ENCODE assay signal across 8 cellular contexts in the genomic region with DNA sequence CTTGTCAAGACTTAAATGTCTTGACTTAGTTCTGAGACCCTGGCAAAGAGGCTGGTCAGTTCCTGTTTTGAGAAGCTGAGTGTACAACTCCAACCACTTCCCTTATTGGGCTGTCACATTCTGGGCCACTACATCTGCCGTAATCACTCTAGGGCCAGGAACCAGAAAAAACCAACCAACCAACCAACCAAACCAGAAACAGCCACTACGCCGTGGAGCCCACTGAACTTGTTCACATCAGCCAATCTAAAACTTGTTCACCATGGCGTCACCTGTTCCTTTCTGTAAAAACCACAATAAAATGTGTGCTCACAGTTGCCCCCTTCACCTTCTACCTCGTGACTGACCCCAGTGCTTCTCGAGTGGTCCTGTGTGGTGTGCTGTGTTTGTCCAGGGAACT.
DNase-seq lines count a peak whose midpoint lies in the region; ATAC-seq and TF ChIP-seq lines count a peak whose summit lies in the region.

No MANE protein-coding gene starts in this region.

- no peak overlapping the region for H3K4me3 ChIP-seq in mammary epithelial cell (replicated peaks in 1 of 3; ENCODE audit: insufficient read depth in 1 of 3, low read depth in 2 of 3, low read length in 3 of 3)

- H3K4me1 ChIP-seq in mammary epithelial cell (ENCODE audit: insufficient read depth, low read length) = no peaks in the 10 kb centered on the region

- no peaks in the 10 kb centered on the region for H3K27me3 ChIP-seq in mammary epithelial cell (ENCODE audit: insufficient read depth, low read length)

- in situ Hi-C loops in mammary epithelial cell (cut with MboI; ENCODE audit: low sequenced_read_pairs in 2 of 2) = no loop called here

- 92% methylated on average over 5 of the region's 6 CpGs for WGBS in mammary epithelial cell (ENCODE audit: low coverage, missing lambda C conversion rate)

- H3K36me3 ChIP-seq in mammary epithelial cell (ENCODE audit: insufficient read depth, low read length) = no peaks in the 10 kb centered on the region

- no peaks in the 10 kb centered on the region for H3K79me2 ChIP-seq in mammary epithelial cell (ENCODE audit: insufficient read depth, low read length)

- no peaks in the 10 kb centered on the region for H3K9me3 ChIP-seq in T-helper 17 cell (ENCODE audit: control insufficient read depth, low read length, poor library complexity, severe bottlenecking)
- no peaks in the 10 kb centered on the region for H3K9me3 ChIP-seq in mammary epithelial cell (replicated peaks; ENCODE audit: insufficient read depth, low read length)

- H4K20me1 ChIP-seq in mammary epithelial cell (ENCODE audit: insufficient read depth, low read length) = no peaks in the 10 kb centered on the region

- CTCF ChIA-PET in mammary epithelial cell (lab: Charles Lee; ENCODE audit: low non-redundant PET) = interaction anchor here (0.5 kb wide), 1 partner anchor 95 kb away, joined by 5 read pairs; no protein-coding TSS in a partner anchor

- H3K9ac ChIP-seq in mammary epithelial cell (ENCODE audit: insufficient read depth, low read length) = no peak overlapping the region

- intact Hi-C loops in mammary epithelial cell (cut with micrococcal nuclease) = no loop called here

- H3K36me3 Mint-ChIP-seq in T-helper 17 cell (ENCODE audit: low read depth) = peaks cover 4% of the 10 kb centered on the region

- no peak overlapping the region for H3K4me3 Mint-ChIP-seq in T-helper 17 cell

- DNase-seq in T-helper 17 cell = no peak
- DNase-seq in stimulated activated CD8-positive, alpha-beta memory T cell treated with anti-CD3 and anti-CD28 coated beads, Interleukin-15, amount 100 ng/mL, for 4 hours (ENCODE audit: low read depth in 2 of 2) = peak; percentile 3 to 4
- no peak for DNase-seq in mammary epithelial cell
- no peak for DNase-seq in GF-D8 (lab: John Stamatoyannopoulos, UW)
- no peak for DNase-seq in activated CD8-positive, alpha-beta memory T cell treated with anti-CD3 and anti-CD28 coated beads, Interleukin-2, amount 50 U/mL, for 48 hours
- DNase-seq in COLO829 (ENCODE audit: low spot score) = no peak

- TF ChIP-seq CTCF in mammary epithelial cell (conservative IDR thresholded peaks at IDR 0.05 in 1 of 2, IDR thresholded peaks at IDR 0.05 in 1 of 2; ENCODE audit: extremely low read depth in 1 of 2, insufficient read depth in 1 of 2, low read depth in 1 of 2, low read length in 2 of 2) = no peak

- H3K4me1 Mint-ChIP-seq in T-helper 17 cell = peaks cover 19% of the 10 kb centered on the region

- no peaks in the 10 kb centered on the region for H3K27me3 Mint-ChIP-seq in T-helper 17 cell

- no peak overlapping the region for H3K27ac Mint-ChIP-seq in T-helper 17 cell

- dilution Hi-C loops in mammary epithelial cell (cut with HindIII; ENCODE audit: low sequenced_read_pairs) = no loop called here

- no TSS peak for BruUV-seq in mammary epithelial cell (replicated peaks; lab: Mats Ljungman, UMichigan)

- no peak overlapping the region for H2AFZ ChIP-seq in mammary epithelial cell (ENCODE audit: low read depth, low read length)

- ATAC-seq in GM19324 (IDR thresholded peaks at IDR 0.05; ENCODE audit: low FRiP score, unreplicated experiment) (peak; percentile 83), HG02981 (IDR thresholded peaks at IDR 0.05; ENCODE audit: unreplicated experiment) (peak; percentile 87), T-helper 17 cell (peak; percentile 77)

- H3K4me2 ChIP-seq in mammary epithelial cell (ENCODE audit: insufficient read depth, low read depth, low read length) = no peak overlapping the region

- H3K27ac ChIP-seq in mammary epithelial cell (ENCODE audit: insufficient read depth, low read depth, low read length) = no peak overlapping the region

Comparison
In these comparisons a context has a peak if more than half of its experiments do, and no peak if none do; other contexts are left out.
1. DNase-seq: peak in stimulated activated CD8-positive, alpha-beta memory T cell treated with anti-CD3 and anti-CD28 coated beads, Interleukin-15, amount 100 ng/mL, for 4 hours (2 of 2); none in T-helper 17 cell (0 of 3), mammary epithelial cell (single experiment), GF-D8 (single experiment), activated CD8-positive, alpha-beta memory T cell treated with anti-CD3 and anti-CD28 coated beads, Interleukin-2, amount 50 U/mL, for 48 hours (single experiment) and COLO829 (single experiment).
2. Peak in every context shown above with its lines, with median percentiles within 50 percentile points of each other: ATAC-seq.